ENCODE assay signal across 21 cellular contexts in the genomic region with DNA sequence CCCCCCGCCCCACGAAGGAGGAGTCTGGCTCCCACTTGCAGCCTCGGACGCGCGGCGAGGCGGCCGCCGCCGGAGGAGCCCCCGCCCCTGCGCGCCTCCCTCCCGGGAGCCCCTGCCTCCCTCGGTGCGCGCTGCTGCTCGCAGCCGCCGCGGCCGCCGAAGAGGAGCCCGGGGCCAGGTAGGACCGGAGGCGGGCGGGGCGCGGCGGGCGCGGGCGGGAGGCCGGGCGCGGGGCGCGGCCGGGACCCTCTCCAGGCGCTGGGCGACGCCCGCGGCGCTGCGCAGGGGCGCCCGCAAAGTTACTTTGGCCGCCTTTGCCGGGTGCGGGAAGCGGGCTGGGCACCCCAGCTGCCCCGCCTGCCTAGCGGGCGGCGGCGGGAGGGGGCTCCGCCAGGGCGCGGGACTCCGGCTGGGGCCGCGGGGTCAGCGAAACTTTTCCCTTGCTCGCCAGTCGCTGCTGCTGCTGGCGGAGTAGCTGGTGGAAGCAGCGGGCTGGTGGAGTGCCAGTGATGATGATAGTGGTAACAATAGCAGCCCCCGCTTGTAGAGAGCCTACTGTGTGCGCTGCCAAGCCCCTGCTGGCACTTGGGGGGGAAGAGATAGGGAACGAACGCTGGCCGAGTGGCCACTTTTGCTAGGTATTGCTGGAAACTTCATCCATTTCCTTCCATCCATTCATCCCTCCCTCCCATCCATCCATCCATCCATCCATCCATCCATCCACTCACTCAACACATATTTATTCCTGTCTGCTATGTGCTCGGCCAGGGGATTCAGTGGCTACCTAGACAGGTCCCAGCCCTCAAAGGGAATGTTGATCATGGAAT. TPM values are rescaled to one million over a fixed set of nuclear protein-coding genes. Genes with fewer than 3 reads are reported as not detected.
DNase-seq lines count a peak whose midpoint lies in the region; ATAC-seq, FAIRE-seq and TF ChIP-seq lines count a peak whose summit lies in the region.
"Had no signal": no experiment of that assay in that cellular context is flagged by ENCODE, and none has a peak within 500 bp of the region (broad histone marks: within the 10 kb centered on the region; RNA-seq: fewer than 3 reads in every experiment).

A gene with protein sequence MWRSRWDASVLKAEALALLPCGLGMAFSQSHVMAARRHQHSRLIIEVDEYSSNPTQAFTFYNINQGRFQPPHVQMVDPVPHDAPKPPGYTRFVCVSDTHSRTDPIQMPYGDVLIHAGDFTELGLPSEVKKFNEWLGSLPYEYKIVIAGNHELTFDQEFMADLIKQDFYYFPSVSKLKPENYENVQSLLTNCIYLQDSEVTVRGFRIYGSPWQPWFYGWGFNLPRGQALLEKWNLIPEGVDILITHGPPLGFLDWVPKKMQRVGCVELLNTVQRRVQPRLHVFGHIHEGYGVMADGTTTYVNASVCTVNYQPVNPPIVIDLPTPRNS (plus strand): TSS at position 34 of the 827 bp plus-strand sequence. CDS start 12,972 bp downstream, outside the sequence.

- DNase-seq in cardiac muscle cell (ENCODE audit: low read depth in 1 of 2, low spot score in 1 of 2) = peak in 1 of 2 donors; percentile 47
- DNase-seq in cardiac septum (ENCODE audit: low spot score) = no peak
- no peak for DNase-seq in dorsolateral prefrontal cortex
- no peak for DNase-seq in urothelium cell line (ENCODE audit: low spot score)
- no peak for DNase-seq in T-helper 2 cell treated with Interferon-gamma antibody and Interleukin-4, amounts not matched to agents 5 μg/mL and 100 μg/mL, for 36 hours (ENCODE audit: low spot score)
- no peak for DNase-seq in Calu3
- DNase-seq: activated CD4-positive, alpha-beta T cell treated with anti-CD3 and anti-CD28 coated beads for 36 hours; activated naive CD4-positive, alpha-beta T cell treated with anti-CD3 and anti-CD28 coated beads, Interleukin-2, amount 50 U/mL, for 16 hours; activated T-cell treated with anti-CD3 and anti-CD28 coated beads for 4 hours; GM23248; left lung; NCI-H510A treated with DMSO at 0.1 percent for 48 hours; small intestine; stimulated activated naive CD8-positive, alpha-beta T cell treated with anti-CD3 and anti-CD28 coated beads, Interleukin-15, Interleukin-2, amounts not matched to agents 100 U/mL and 50 U/mL, for 24 hours had no signal

- no peaks in the 10 kb centered on the region for H3K9me3 ChIP-seq in cardiac muscle cell (ENCODE audit: low read depth)
- H3K9me3 ChIP-seq: left lung had no signal

- H3K36me3 ChIP-seq in cardiac muscle cell = no peaks in the 10 kb centered on the region
- H3K36me3 ChIP-seq: left lung had no signal

- H3K27ac Mint-ChIP-seq in nephron (no peak within 1 kb of the TSS), Calu3 (ENCODE audit: unreplicated experiment) (no peak within 1 kb of the TSS)
- no peak within 1 kb of the TSS for H3K27ac Mint-ChIP-seq in T-helper 2 cell treated with Interferon-gamma antibody and Interleukin-4, amounts not matched to agents 5 μg/mL and 100 μg/mL, for 36 hours
- H3K27ac Mint-ChIP-seq: activated CD4-positive, alpha-beta T cell treated with anti-CD3 and anti-CD28 coated beads for 36 hours had no signal

- H3K36me3 Mint-ChIP-seq in nephron (ENCODE audit: low read depth) (no peaks in the 10 kb centered on the region), Calu3 (ENCODE audit: insufficient read depth, unreplicated experiment) (no peaks in the 10 kb centered on the region)
- no peaks in the 10 kb centered on the region for H3K36me3 Mint-ChIP-seq in T-helper 2 cell treated with Interferon-gamma antibody and Interleukin-4, amounts not matched to agents 5 μg/mL and 100 μg/mL, for 36 hours (ENCODE audit: low read depth)

- H3K4me1 Mint-ChIP-seq in nephron (no peaks in the 10 kb centered on the region), Calu3 (ENCODE audit: low read depth, unreplicated experiment) (no peaks in the 10 kb centered on the region)
- no peaks in the 10 kb centered on the region for H3K4me1 Mint-ChIP-seq in T-helper 2 cell treated with Interferon-gamma antibody and Interleukin-4, amounts not matched to agents 5 μg/mL and 100 μg/mL, for 36 hours (ENCODE audit: low read depth)
- H3K4me1 Mint-ChIP-seq: activated CD4-positive, alpha-beta T cell treated with anti-CD3 and anti-CD28 coated beads for 36 hours had no signal

- intact Hi-C loops in cardiac septum (cut with DNase I) (no loop called here), dorsolateral prefrontal cortex (cut with DNase I) (loop anchor here in 1 of 2 donors (10.0 kb wide), 1 partner anchor 413 kb away; no protein-coding TSS in a partner anchor), Calu3 (cut with micrococcal nuclease; ENCODE audit: unreplicated experiment) (no loop called here)

- H3K27me3 Mint-ChIP-seq in nephron (ENCODE audit: low read depth) (peaks cover 84% of the 10 kb centered on the region), Calu3 (ENCODE audit: unreplicated experiment) (peaks cover 89% of the 10 kb centered on the region)
- H3K27me3 Mint-ChIP-seq in T-helper 2 cell treated with Interferon-gamma antibody and Interleukin-4, amounts not matched to agents 5 μg/mL and 100 μg/mL, for 36 hours (ENCODE audit: low read depth) = peaks cover 49% of the 10 kb centered on the region

- peak; percentile 23 for FAIRE-seq in urothelium cell line (lab: Jason Lieb, UNC)
- FAIRE-seq: bronchial epithelial cell, endometrium, K562, RCC 7860, small intestine had no signal

- CTCF ChIA-PET in Calu3 (lab: Charles Lee) = interaction anchor here (0.6 kb wide), 1 partner anchor 13 kb away, joined by 7 read pairs; no protein-coding TSS in a partner anchor

- H3K4me1 ChIP-seq in cardiac muscle cell (ENCODE audit: low read depth) = no peaks in the 10 kb centered on the region
- H3K4me1 ChIP-seq: left lung had no signal

- H3K27me3 ChIP-seq in cardiac muscle cell = peaks cover 88% of the 10 kb centered on the region
- H3K27me3 ChIP-seq in dorsolateral prefrontal cortex = peaks cover 0 to 42% (median 3%) of the 10 kb centered on the region in 45 donors

- H3K4me3 ChIP-seq in cardiac muscle cell (peak within 1 kb of the TSS; percentile 26), dorsolateral prefrontal cortex (peak within 1 kb of the TSS in 58 of 59 donors; percentile 26 to 69 (median 54))
- H3K4me3 ChIP-seq: GM23248, K562, left lung had no signal

- peak within 1 kb of the TSS; percentile 80 to 92 (median 90) for H3K4me3 Mint-ChIP-seq in nephron
- no peak within 1 kb of the TSS for H3K4me3 Mint-ChIP-seq in T-helper 2 cell treated with Interferon-gamma antibody and Interleukin-4, amounts not matched to agents 5 μg/mL and 100 μg/mL, for 36 hours
- H3K4me3 Mint-ChIP-seq in Calu3 (ENCODE audit: low read depth, unreplicated experiment) = no peak within 1 kb of the TSS
- H3K4me3 Mint-ChIP-seq: activated CD4-positive, alpha-beta T cell treated with anti-CD3 and anti-CD28 coated beads for 36 hours had no signal

- TF ChIP-seq CTCF in cardiac muscle cell (IDR thresholded peaks at IDR 0.05; ENCODE audit: low read depth, low read length) = no peak
- TF ChIP-seq CTCF in dorsolateral prefrontal cortex (IDR thresholded peaks at IDR 0.05 in 54 of 56, conservative IDR thresholded peaks at IDR 0.05 in 2 of 56; ENCODE audit: low read depth in 1 of 56, partially characterized antibody in 56 of 56) = no peak
- no peak for TF ChIP-seq CTCF in nephron (IDR thresholded peaks at IDR 0.05; ENCODE audit: unreplicated experiment in 3 of 3)
- no peak for TF ChIP-seq CTCF in Calu3 (IDR thresholded peaks at IDR 0.05; ENCODE audit: unreplicated experiment)

- H3K9me3 Mint-ChIP-seq in nephron (peaks cover 4% of the 10 kb centered on the region), Calu3 (ENCODE audit: low read depth, unreplicated experiment) (no peaks in the 10 kb centered on the region)
- H3K9me3 Mint-ChIP-seq in T-helper 2 cell treated with Interferon-gamma antibody and Interleukin-4, amounts not matched to agents 5 μg/mL and 100 μg/mL, for 36 hours = no peaks in the 10 kb centered on the region

- BruUV-seq in Calu3 (replicated peaks; lab: Mats Ljungman, UMichigan) = no TSS peak

- H3K27ac ChIP-seq in cardiac muscle cell (no peak within 1 kb of the TSS), dorsolateral prefrontal cortex (peak within 1 kb of the TSS in 54 of 59 donors; percentile 7 to 95 (median 76))
- H3K27ac ChIP-seq: GM23248, left lung had no signal

- no peak for ATAC-seq in HG03521 (IDR thresholded peaks at IDR 0.05; ENCODE audit: unreplicated experiment)
- ATAC-seq: activated CD4-positive, alpha-beta T cell treated with anti-CD3 and anti-CD28 coated beads for 36 hours; K562; left lung; stimulated activated naive CD8-positive, alpha-beta T cell treated with anti-CD3 and anti-CD28 coated beads, Interleukin-15, Interleukin-2, amounts not matched to agents 100 U/mL and 50 U/mL, for 24 hours had no signal

RNA-seq across cellular contexts. Expression of the gene that starts here (rescaled TPM):
- total RNA-seq in cardiac muscle cell (0.11 and 0.12 TPM in 2 replicates), cardiac septum (not detected), dorsolateral prefrontal cortex (100 to 1,000 TPM in 57 of 120 experiments, 10 to 100 TPM in 63; 27.7 to 144 (median 99.1) TPM), Calu3 (2022) (not detected in 2 replicates)
- 0.61 TPM in 1 of 2 replicates, not detected in the other for polyA plus RNA-seq in cardiac muscle cell
- total RNA-seq: activated CD4-positive, alpha-beta T cell treated with anti-CD3 and anti-CD28 coated beads for 36 hours; bronchial epithelial cell; GM23248; K562; left lung; T-helper 1 cell treated with Interleukin-12 subunit alpha and Interleukin-12 subunit beta and Interleukin-4 antibody, amounts not matched to agents 30 ng/mL and 1 ng/mL, for 36 hours had no signal
- polyA plus RNA-seq: GM23248, K562 had no signal

Comparison
In these comparisons a context has a peak if more than half of its experiments do, and no peak if none do; other contexts are left out.
1. RNA of the gene that starts here (total RNA-seq): 27.7 to 144 TPM in dorsolateral prefrontal cortex; 0.11 to 0.12 TPM in cardiac muscle cell, not detected in cardiac septum (single experiment) and not detected in Calu3; every median in the first group is over 10 times any median in the second.
2. H3K4me3 Mint-ChIP-seq: peak in nephron (3 of 3); none in T-helper 2 cell treated with Interferon-gamma antibody and Interleukin-4, amounts not matched to agents 5 μg/mL and 100 μg/mL, for 36 hours (single experiment) and Calu3 (single experiment).